ENCODE assay signal across 17 cellular contexts in genomic region chr4:22099896-22100295, GRCh38.
A peak's percentile ranks its signal among the peaks of the same experiment; 100 is the strongest.
DNase-seq lines count a peak whose midpoint lies in the region; ATAC-seq, FAIRE-seq and TF ChIP-seq lines count a peak whose summit lies in the region.
"Had no signal": no experiment of that assay in that cellular context is flagged by ENCODE, and none has a peak within 500 bp of the region (broad histone marks: within the 10 kb centered on the region; RNA-seq: fewer than 3 reads in every experiment).

No MANE protein-coding gene starts in this region.

- DNase-seq in GM23338 (ENCODE audit: low spot score) (no peak), T-cell (peak in 1 of 34 experiments; percentile 3), osteoblast (ENCODE audit: insufficient read length, low spot score, missing footprints) (peak; percentile 55), GM19239 (ENCODE audit: insufficient read length, low spot score) (no peak), GM12891 (ENCODE audit: insufficient read length, low spot score) (no peak), NCI-H1694 treated with DMSO at 0.1 percent for 48 hours (lab: John Stamatoyannopoulos, UW) (no peak), DMS53 treated with DMSO at 0.1 percent for 48 hours (lab: John Stamatoyannopoulos, UW; ENCODE audit: unreplicated experiment) (no peak)
- DNase-seq: activated CD4-positive, alpha-beta memory T cell treated with anti-CD3 and anti-CD28 coated beads, Interleukin-2, amount 10 ng/mL, durations not matched to agents 7 days and 5 days; activated gamma-delta T cell; heart right ventricle; SHP77 treated with DMSO at 0.1 percent for 48 hours; stimulated activated CD4-positive, alpha-beta T cell treated with anti-CD3 and anti-CD28 coated beads, Interleukin-2, amount 100 ng/mL, for 24 hours; trophoblast cell had no signal

- no peak for TF ChIP-seq POLR2A in GM12891 (IDR thresholded peaks at IDR 0.05; ENCODE audit: low read depth, low read length)

- H3K27me3 ChIP-seq in GM23338 (ENCODE audit: insufficient read depth) (no peaks in the 10 kb centered on the region), osteoblast (ENCODE audit: insufficient read depth, low read length) (no peaks in the 10 kb centered on the region)
- H3K27me3 ChIP-seq: heart right ventricle had no signal

- no peak for TF ChIP-seq CTCF in GM23338 (conservative IDR thresholded peaks at IDR 0.05; ENCODE audit: low read depth in 2 of 2)
- TF ChIP-seq CTCF in osteoblast (IDR thresholded peaks at IDR 0.05; ENCODE audit: extremely low read depth, low read depth, low read length): no peak

- H3K4me1 Mint-ChIP-seq in GM23338 (no peaks in the 10 kb centered on the region; the same call in 2 of the 3 replicates), T-cell (no peaks in the 10 kb centered on the region)
- H3K4me1 Mint-ChIP-seq: activated CD4-positive, alpha-beta memory T cell treated with anti-CD3 and anti-CD28 coated beads, Interleukin-2, amount 10 ng/mL, durations not matched to agents 7 days and 5 days had no signal

- ATAC-seq in GM23338 (no peak), T-cell (replicated peaks in 1 of 4) (peak in 3 of 4 experiments; percentile 67 to 78 (median 77))
- ATAC-seq: heart right ventricle had no signal

- H3K27ac ChIP-seq in GM23338 (ENCODE audit: low read depth) (no peak overlapping the region), osteoblast (ENCODE audit: low read depth, low read length) (peak overlapping the region; percentile 14)
- H3K27ac ChIP-seq: heart right ventricle had no signal

- POLR2A ChIA-PET in T-cell (lab: Charles Lee): no interaction called here

- H3K4me3 ChIP-seq in GM23338 (no peak overlapping the region), osteoblast (ENCODE audit: insufficient read depth, low read length) (no peak overlapping the region)
- H3K4me3 ChIP-seq: heart right ventricle had no signal

- no peak overlapping the region for H3K4me2 ChIP-seq in GM23338
- no peak overlapping the region for H3K4me2 ChIP-seq in osteoblast (ENCODE audit: insufficient read depth, low read length)

- H3K36me3 ChIP-seq in GM23338 (ENCODE audit: insufficient read depth) (no peaks in the 10 kb centered on the region), osteoblast (ENCODE audit: insufficient read depth, low read length) (no peaks in the 10 kb centered on the region)
- H3K36me3 ChIP-seq: heart right ventricle had no signal

- H3K9me3 ChIP-seq in osteoblast (ENCODE audit: low read depth, low read length): no peaks in the 10 kb centered on the region
- H3K9me3 ChIP-seq: heart right ventricle had no signal

- H2AFZ ChIP-seq in GM23338 (no peak overlapping the region), osteoblast (ENCODE audit: low read length) (peak overlapping the region; percentile 82)

- no peaks in the 10 kb centered on the region for H4K20me1 ChIP-seq in GM23338 (replicated peaks; ENCODE audit: insufficient read depth)
- no peaks in the 10 kb centered on the region for H4K20me1 ChIP-seq in osteoblast (ENCODE audit: insufficient read depth, low read length)

- H3K27me3 Mint-ChIP-seq in GM23338 (ENCODE audit: insufficient read depth, low read depth, poor library complexity): peaks cover 3% of the 10 kb centered on the region
- H3K27me3 Mint-ChIP-seq in T-cell: no peaks in the 10 kb centered on the region
- H3K27me3 Mint-ChIP-seq: activated CD4-positive, alpha-beta memory T cell treated with anti-CD3 and anti-CD28 coated beads, Interleukin-2, amount 10 ng/mL, durations not matched to agents 7 days and 5 days; CD4-positive, CD25-positive, alpha-beta regulatory T cell had no signal

- H3K27ac Mint-ChIP-seq in GM23338 (peak overlapping the region; percentile 24; the same call in 1 of the 2 replicates), T-cell (peak overlapping the region in 1 of 2 donors; percentile 59)
- H3K27ac Mint-ChIP-seq: activated CD4-positive, alpha-beta memory T cell treated with anti-CD3 and anti-CD28 coated beads, Interleukin-2, amount 10 ng/mL, durations not matched to agents 7 days and 5 days; CD4-positive, CD25-positive, alpha-beta regulatory T cell had no signal

- H3K79me2 ChIP-seq in GM23338 (replicated peaks; ENCODE audit: insufficient read depth): no peaks in the 10 kb centered on the region
- H3K79me2 ChIP-seq in osteoblast (ENCODE audit: insufficient read depth, low read length): no peaks in the 10 kb centered on the region

- H3K4me3 Mint-ChIP-seq in GM23338 (no peak overlapping the region), T-cell (no peak overlapping the region)
- H3K4me3 Mint-ChIP-seq: activated CD4-positive, alpha-beta memory T cell treated with anti-CD3 and anti-CD28 coated beads, Interleukin-2, amount 10 ng/mL, durations not matched to agents 7 days and 5 days; CD4-positive, CD25-positive, alpha-beta regulatory T cell had no signal

- no peaks in the 10 kb centered on the region for H3K9me3 Mint-ChIP-seq in GM23338
- H3K9me3 Mint-ChIP-seq in T-cell: peaks cover 0 to 3% (median 1%) of the 10 kb centered on the region in 3 donors
- H3K9me3 Mint-ChIP-seq: activated CD4-positive, alpha-beta memory T cell treated with anti-CD3 and anti-CD28 coated beads, Interleukin-2, amount 10 ng/mL, durations not matched to agents 7 days and 5 days had no signal

- H3F3A ChIP-seq in GM23338 (replicated peaks; ENCODE audit: low read depth): no peaks in the 10 kb centered on the region

- H3K36me3 Mint-ChIP-seq in GM23338 (ENCODE audit: low read depth): no peaks in the 10 kb centered on the region
- no peaks in the 10 kb centered on the region for H3K36me3 Mint-ChIP-seq in T-cell
- H3K36me3 Mint-ChIP-seq: CD4-positive, CD25-positive, alpha-beta regulatory T cell had no signal

- no peaks in the 10 kb centered on the region for H3K4me1 ChIP-seq in GM23338 (ENCODE audit: insufficient read depth)
- H3K4me1 ChIP-seq in osteoblast (ENCODE audit: insufficient read depth, low read length): peaks cover 7% of the 10 kb centered on the region
- H3K4me1 ChIP-seq: heart right ventricle had no signal

- H3K9me2 ChIP-seq in GM23338 (ENCODE audit: insufficient read depth): peaks cover 3% of the 10 kb centered on the region; the same call in 1 of the 2 replicates

- FAIRE-seq in endometrium (lab: Jason Lieb, UNC) (peak; percentile 45), GM19239 (lab: Jason Lieb, UNC) (no peak), GM12891 (lab: Jason Lieb, UNC) (no peak)
- FAIRE-seq: endothelial cell of umbilical vein, HTR-8/SVneo had no signal

- CTCF ChIA-PET in T-cell (lab: Charles Lee): no interaction called here

TF ChIP-seq in GM12891, 5 proteins besides CTCF, POLR2A, EP300 and RAD21:
- TF ChIP-seq POU2F2 (IDR thresholded peaks at IDR 0.05; ENCODE audit: low read depth, low read length) (no peak), PAX5 (IDR thresholded peaks at IDR 0.05; ENCODE audit: insufficient read depth, low read length, severe bottlenecking) (no peak), POLR2AphosphoS5 (IDR thresholded peaks at IDR 0.05; ENCODE audit: low read depth, low read length) (no peak), SPI1 (IDR thresholded peaks at IDR 0.05; ENCODE audit: low read depth, low read length) (no peak), TAF1 (IDR thresholded peaks at IDR 0.05; ENCODE audit: low read depth, low read length) (no peak)
TF ChIP-seq in GM12891: peak in this region for 0.
